1 cellular context compared by ENCODE assay signal in genomic region chr1:109783436-109783835, GRCh38.
A peak's percentile ranks its signal among the peaks of the same experiment; 100 is the strongest.
TF ChIP-seq lines count a peak whose summit lies in the region.

No MANE protein-coding gene starts in this region.

TF ChIP-seq in SK-N-SH, 30 proteins besides CTCF, POLR2A, EP300 and RAD21 (continued from another document):
- TF ChIP-seq TAF1 (IDR thresholded peaks at IDR 0.05; ENCODE audit: borderline replicate concordance, low read depth, low read length) (no peak), FOXJ3 (CRISPR knock-in tag; IDR thresholded peaks at IDR 0.05) (no peak), SMC3 (IDR thresholded peaks at IDR 0.05; ENCODE audit: low read depth, low read length) (no peak), POLR2AphosphoS5 (IDR thresholded peaks at IDR 0.05; ENCODE audit: low read depth, low read length) (no peak), RXRA (IDR thresholded peaks at IDR 0.05; ENCODE audit: borderline replicate concordance, low read depth) (peak; percentile 89), PBX3 (IDR thresholded peaks at IDR 0.05) (peak; percentile 94), IRF3 (IDR thresholded peaks at IDR 0.05; ENCODE audit: low read depth, low read length) (no peak), NFIC (IDR thresholded peaks at IDR 0.05; ENCODE audit: borderline replicate concordance) (peak; percentile 74), MEF2A (IDR thresholded peaks at IDR 0.05; ENCODE audit: borderline replicate concordance, low read depth) (no peak), CHD2 (IDR thresholded peaks at IDR 0.05; ENCODE audit: low read length, partially characterized antibody) (no peak), GABPA (IDR thresholded peaks at IDR 0.05; ENCODE audit: low read depth) (no peak), RFX5 (IDR thresholded peaks at IDR 0.05; ENCODE audit: low read length) (no peak), MAX (IDR thresholded peaks at IDR 0.05; ENCODE audit: low read depth) (0 out of 2 replicates have a peak, but pooled peaks have one; percentile 44)
